In the genomic region with DNA sequence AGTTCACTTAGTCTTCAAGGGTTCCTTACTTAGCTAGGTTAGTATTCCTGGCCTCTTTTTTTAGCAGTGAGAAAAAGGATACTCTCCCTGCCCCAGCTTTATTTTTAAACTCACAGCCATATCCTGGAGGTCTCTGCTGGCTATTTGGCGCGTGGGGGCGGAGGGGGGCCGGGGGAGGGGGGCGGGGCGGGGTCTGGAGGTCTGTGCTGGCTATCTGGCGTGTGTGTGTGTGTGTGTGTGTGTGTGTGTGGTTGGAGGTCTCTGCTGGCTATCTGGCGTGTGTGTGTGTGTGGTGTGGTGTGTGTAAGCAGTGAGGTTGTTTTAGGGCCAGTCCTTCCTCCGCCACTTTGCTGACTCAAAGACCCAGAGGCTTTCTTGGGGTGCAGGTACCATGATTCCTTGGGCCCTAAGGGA, we compare ENCODE assay signal across 8 cellular contexts. TPM values are rescaled to one million over a fixed set of nuclear protein-coding genes. Genes with fewer than 3 reads are reported as not detected.
DNase-seq lines count a peak whose midpoint lies in the region; ATAC-seq and TF ChIP-seq lines count a peak whose summit lies in the region.

No MANE protein-coding gene starts in this region.

- peaks cover 18% of the 10 kb centered on the region for H3K27me3 Mint-ChIP-seq in neural crest cell (ENCODE audit: low read depth)

- H3K4me1 ChIP-seq in esophagus (ENCODE audit: control insufficient read depth in 2 of 2, insufficient read depth in 2 of 2, low read length in 1 of 2): no peaks in the 10 kb centered on the region

- H3K9me3 Mint-ChIP-seq in neural crest cell: no peaks in the 10 kb centered on the region

- TF ChIP-seq CTCF in neural crest cell (conservative IDR thresholded peaks at IDR 0.05): no peak

- H3K36me3 ChIP-seq in esophagus (ENCODE audit: control insufficient read depth in 2 of 2, insufficient read depth in 2 of 2, low read length in 1 of 2): no peaks in the 10 kb centered on the region

- H3K4me3 Mint-ChIP-seq in neural crest cell: peak overlapping the region; percentile 90

- DNase-seq in D341Med (ENCODE audit: low spot score): peak; percentile 28
- peak; percentile 83 for DNase-seq in NCI-H82 (lab: John Stamatoyannopoulos, UW)
- DNase-seq in neural crest cell (ENCODE audit: low read depth, low spot score): no peak
- DNase-seq in Kasumi-1 (lab: John Stamatoyannopoulos, UW): no peak
- DNase-seq in activated effector memory CD4-positive, alpha-beta T cell treated with Interleukin-2 at 50 U/mL for 16 hours: no peak

- peaks cover 13% of the 10 kb centered on the region for H3K4me1 Mint-ChIP-seq in neural crest cell

- ATAC-seq in HG03342 (IDR thresholded peaks at IDR 0.05; ENCODE audit: unreplicated experiment): no peak
- ATAC-seq in HG02642 (IDR thresholded peaks at IDR 0.05; ENCODE audit: poor library complexity, unreplicated experiment): no peak

- peak overlapping the region in 1 of 2 donors; percentile 14 for H3K27ac ChIP-seq in esophagus (ENCODE audit: low read depth in 2 of 2, low read length in 1 of 2)

- WGBS in esophagus, 2 donors: 2 to 5% methylated on average over 9 of the region's 9 CpGs

- no peaks in the 10 kb centered on the region for H3K27me3 ChIP-seq in esophagus (ENCODE audit: control insufficient read depth in 1 of 2, insufficient read depth in 2 of 2, low read length in 2 of 2)

- H3K36me3 Mint-ChIP-seq in neural crest cell (ENCODE audit: low read depth): no peaks in the 10 kb centered on the region

- H3K4me3 ChIP-seq in esophagus (ENCODE audit: low read depth in 1 of 2, low read length in 2 of 2): peak overlapping the region; percentile 60 to 66

- H3K9me3 ChIP-seq in esophagus (ENCODE audit: control insufficient read depth in 2 of 2, insufficient read depth in 1 of 2, low read depth in 1 of 2, low read length in 1 of 2): no peaks in the 10 kb centered on the region

- no peak overlapping the region for H3K27ac Mint-ChIP-seq in neural crest cell (ENCODE audit: unreplicated experiment)

RNA-seq across cellular contexts. Expression of gene PLAAT1, which starts 0.6 kb away (rescaled TPM):
- 1 to 10 TPM; 3.6 to 6.3 TPM for polyA plus RNA-seq in esophagus
- 3.0 and 4.0 TPM in 2 replicates for total RNA-seq in neural crest cell

Comparison
In these comparisons a context has a peak if more than half of its experiments do, and no peak if none do; other contexts are left out.
1. DNase-seq: peak in D341Med (single experiment) and NCI-H82 (single experiment); none in neural crest cell (single experiment), Kasumi-1 (0 of 2) and activated effector memory CD4-positive, alpha-beta T cell treated with Interleukin-2 at 50 U/mL for 16 hours (single experiment).